ENCODE assay signal across 14 cellular contexts in the genomic region with DNA sequence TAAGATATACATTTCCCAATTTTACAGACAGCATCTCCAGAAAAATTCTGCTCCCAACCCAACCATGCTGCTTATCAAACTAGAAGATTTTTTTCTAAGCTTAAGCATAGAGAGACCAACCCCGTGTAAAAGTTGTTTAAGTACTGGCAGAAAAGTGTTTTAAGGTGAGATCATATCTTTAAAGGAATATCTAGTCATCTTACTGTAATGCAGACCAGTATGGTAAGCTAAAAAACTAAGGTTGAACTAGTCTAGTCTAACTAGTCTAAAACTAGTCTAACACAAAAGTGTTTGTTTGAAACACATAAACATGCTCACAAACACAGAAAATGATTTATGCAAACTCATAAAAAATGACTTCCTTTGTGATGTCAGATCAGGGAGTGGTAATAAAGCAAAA.
"Had no signal": no experiment of that assay in that cellular context is flagged by ENCODE, and none has a peak within 500 bp of the region (broad histone marks: within the 10 kb centered on the region; RNA-seq: fewer than 3 reads in every experiment).

No MANE protein-coding gene starts in this region.

- H3K4me3 Mint-ChIP-seq: nephron progenitor cell; T-helper 2 cell treated with Interferon-gamma antibody and Interleukin-4, amounts not matched to agents 5 μg/mL and 100 μg/mL, for 36 hours had no signal

- H3K27me3 ChIP-seq: heart left ventricle, left lung, right lobe of liver, suprapubic skin, upper lobe of left lung had no signal

- H3K4me1 Mint-ChIP-seq: nephron progenitor cell had no signal

- H3K36me3 ChIP-seq: heart left ventricle, left lung, right lobe of liver, suprapubic skin, upper lobe of left lung had no signal

- H3K27ac Mint-ChIP-seq: activated naive CD4-positive, alpha-beta T cell treated with anti-CD3 and anti-CD28 coated beads, Interleukin-2, amount 50 U/mL, for 72 hours; nephron progenitor cell had no signal

- H3K27ac ChIP-seq: psoas muscle, right lobe of liver, suprapubic skin had no signal

- H3K4me3 ChIP-seq: heart left ventricle, left lung, psoas muscle, right lobe of liver, suprapubic skin, upper lobe of left lung had no signal

- H3K9me3 ChIP-seq: heart left ventricle, left lung, psoas muscle, right lobe of liver, suprapubic skin, upper lobe of left lung had no signal

- DNase-seq: activated CD4-positive, alpha-beta T cell treated with anti-CD3 and anti-CD28 coated beads, Interleukin-2, amount 50 U/mL, for 1 hour; activated effector memory CD4-positive, alpha-beta T cell treated with Interleukin-2 at 50 U/mL for 16 hours; anterior cingulate cortex; heart left ventricle; left lung; nephron progenitor cell; psoas muscle; right lobe of liver; stimulated activated CD4-positive, alpha-beta T cell treated with anti-CD3 and anti-CD28 coated beads, Interleukin-12 subunit alpha, Interleukin-12 subunit beta, amount 100 ng/mL, for 4 hours; stimulated activated naive CD4-positive, alpha-beta T cell treated with Interleukin-2 at 50 U/mL for 16 hours; upper lobe of left lung had no signal

- H3K4me1 ChIP-seq: right lobe of liver had no signal

- ATAC-seq: activated naive CD4-positive, alpha-beta T cell treated with anti-CD3 and anti-CD28 coated beads, Interleukin-2, amount 50 U/mL, for 72 hours; heart left ventricle; left lung; right lobe of liver had no signal

- H3K36me3 Mint-ChIP-seq: activated naive CD4-positive, alpha-beta T cell treated with anti-CD3 and anti-CD28 coated beads, Interleukin-2, amount 50 U/mL, for 72 hours had no signal

- H3K9me3 Mint-ChIP-seq: activated naive CD4-positive, alpha-beta T cell treated with anti-CD3 and anti-CD28 coated beads, Interleukin-2, amount 50 U/mL, for 72 hours; nephron progenitor cell; T-helper 2 cell treated with Interferon-gamma antibody and Interleukin-4, amounts not matched to agents 5 μg/mL and 100 μg/mL, for 36 hours had no signal
